8 cellular contexts compared by ENCODE assay signal in genomic region chr2:173027181-173028128, GRCh38. TPM values are rescaled to one million over a fixed set of nuclear protein-coding genes. Genes with fewer than 3 reads are reported as not detected.
A peak's percentile ranks its signal among the peaks of the same experiment; 100 is the strongest.
DNase-seq lines count a peak whose midpoint lies in the region; TF ChIP-seq lines count a peak whose summit lies in the region.

No MANE protein-coding gene starts in this region.

- peaks cover 2 to 6% of the 10 kb centered on the region in 2 experiments; a peak in 2 of 4 replicates for H3K4me1 ChIP-seq in SK-N-SH (ENCODE audit: control insufficient read depth in 1 of 2, insufficient read depth in 2 of 2, low read depth in 1 of 2, low read length in 1 of 2)
- H3K4me1 ChIP-seq in parathyroid adenoma: no peaks in the 10 kb centered on the region
- peaks cover 0 to 14% of the 10 kb centered on the region in 2 donors for H3K4me1 ChIP-seq in thyroid gland

- H2AFZ ChIP-seq in SK-N-SH (ENCODE audit: low read depth) (peak overlapping the region; percentile 73), parathyroid adenoma (peak overlapping the region; percentile 8)

- H3K4me3 ChIP-seq in AG09309 (ENCODE audit: control insufficient read depth, low read depth, low read length) (no peak overlapping the region), SK-N-SH (ENCODE audit: low read depth in 2 of 2, low read length in 1 of 2) (peak overlapping the region in 1 of 2 experiments; percentile 12; a peak in 1 of 4 replicates), parathyroid adenoma (ENCODE audit: low read depth, low read length) (no peak overlapping the region), thyroid gland (replicated peaks in 1 of 3) (no peak overlapping the region)

- TF ChIP-seq CTCF in AG09309 (IDR thresholded peaks at IDR 0.05; ENCODE audit: control insufficient read depth, insufficient read depth, low read depth, low read length, missing control alignments): peak; percentile 86
- peak; percentile 98 for TF ChIP-seq CTCF in SK-N-SH (IDR thresholded peaks at IDR 0.05)
- TF ChIP-seq CTCF in parathyroid adenoma (IDR thresholded peaks at IDR 0.05): peak; percentile 97
- TF ChIP-seq CTCF in thyroid gland (IDR thresholded peaks at IDR 0.05): peak; percentile 78 to 98 (median 93)

- H4K20me1 ChIP-seq in SK-N-SH (ENCODE audit: insufficient read depth): no peaks in the 10 kb centered on the region

- H3F3A ChIP-seq in SK-N-SH (replicated peaks; ENCODE audit: insufficient read depth): no peaks in the 10 kb centered on the region

- H3K4me2 ChIP-seq in SK-N-SH (no peak overlapping the region), parathyroid adenoma (ENCODE audit: low read length) (no peak overlapping the region)

- no peaks in the 10 kb centered on the region for H3K27me3 ChIP-seq in SK-N-SH (ENCODE audit: insufficient read depth)
- H3K27me3 ChIP-seq in parathyroid adenoma (ENCODE audit: control insufficient read depth, insufficient read depth, low read length): no peaks in the 10 kb centered on the region
- H3K27me3 ChIP-seq in thyroid gland: no peaks in the 10 kb centered on the region

- TF ChIP-seq RAD21 in SK-N-SH (IDR thresholded peaks at IDR 0.05; ENCODE audit: low read length): peak; percentile 98

- peak overlapping the region in 1 of 2 experiments; percentile 14; a peak in 2 of 4 replicates for H3K27ac ChIP-seq in SK-N-SH (ENCODE audit: low read depth in 2 of 2, low read length in 1 of 2)
- H3K27ac ChIP-seq in parathyroid adenoma: no peak overlapping the region
- H3K27ac ChIP-seq in thyroid gland: peak overlapping the region in 2 of 3 donors; percentile 41

- TF ChIP-seq POLR2A in thyroid gland (IDR thresholded peaks at IDR 0.05): no peak

- DNase-seq in AG09309 (ENCODE audit: low read depth): peak; percentile 59
- peak; percentile 46 for DNase-seq in GM19240 (ENCODE audit: insufficient read length, low spot score)
- peak; percentile 91 for DNase-seq in NAMALWA (ENCODE audit: low spot score)
- DNase-seq in SK-N-SH: peak; percentile 70
- DNase-seq in activated naive CD4-positive, alpha-beta T cell treated with anti-CD3 and anti-CD28 coated beads, Interleukin-2, amount 50 U/mL, for 16 hours: peak; percentile 72
- DNase-seq in head of caudate nucleus: peak; percentile 39 to 95 (median 86)
- peak; percentile 88 to 91 for DNase-seq in thyroid gland

- H3K79me2 ChIP-seq in SK-N-SH (ENCODE audit: insufficient read depth) (no peaks in the 10 kb centered on the region), parathyroid adenoma (no peaks in the 10 kb centered on the region)

- H3K9me3 ChIP-seq in SK-N-SH (no peaks in the 10 kb centered on the region), parathyroid adenoma (ENCODE audit: control insufficient read depth, low read length) (no peaks in the 10 kb centered on the region), thyroid gland (no peaks in the 10 kb centered on the region)

- H3K9me2 ChIP-seq in SK-N-SH: no peaks in the 10 kb centered on the region

- 37% methylated on average over 8 of the region's 8 CpGs for WGBS in SK-N-SH (ENCODE audit: low lambda C conversion rate)
- WGBS in thyroid gland, 2 donors: 26 to 27% methylated on average over 8 of the region's 8 CpGs

- no peak overlapping the region for H3K9ac ChIP-seq in SK-N-SH
- no peak overlapping the region for H3K9ac ChIP-seq in parathyroid adenoma

- no peak for TF ChIP-seq EP300 in SK-N-SH (IDR thresholded peaks at IDR 0.05; ENCODE audit: borderline replicate concordance in 1 of 2, low read depth in 1 of 2, low read length in 1 of 2)

- POLR2A ChIA-PET in SK-N-SH (lab: Yijun Ruan, JAX): no interaction called here

- CTCF ChIA-PET in SK-N-SH (lab: Yijun Ruan, JAX): interaction anchor here (0.6 to 6.2 kb wide), 85 partner anchors 8 to 1318 kb away, joined by 3 to 256 read pairs (median 4); no protein-coding TSS in a partner anchor

- H3K36me3 ChIP-seq in SK-N-SH (replicated peaks in 1 of 2; ENCODE audit: control insufficient read depth in 1 of 2, insufficient read depth in 2 of 2, low read length in 1 of 2) (peaks cover 0 to 3% of the 10 kb centered on the region in 2 experiments), parathyroid adenoma (ENCODE audit: control insufficient read depth, insufficient read depth, low read length) (no peaks in the 10 kb centered on the region), thyroid gland (no peaks in the 10 kb centered on the region)

- intact Hi-C loops in head of caudate nucleus (cut with DNase I): loop anchor here (5.0 kb wide), 1 partner anchor 185 kb away; no protein-coding TSS in a partner anchor
- intact Hi-C loops in thyroid gland (cut with DNase I): loop anchor here (5.0 to 10.0 kb wide), 2 partner anchors 185 to 223 kb away; no protein-coding TSS in a partner anchor

TF ChIP-seq in SK-N-SH, 30 proteins besides CTCF, POLR2A, EP300 and RAD21:
- TF ChIP-seq POLR2AphosphoS5 (IDR thresholded peaks at IDR 0.05; ENCODE audit: low read depth, low read length) (no peak), SMC3 (IDR thresholded peaks at IDR 0.05; ENCODE audit: low read depth, low read length) (peak; percentile 91), RCOR1 (IDR thresholded peaks at IDR 0.05; ENCODE audit: low read length) (peak; percentile 33; the same call in 1 of the 2 replicates), ELF1 (IDR thresholded peaks at IDR 0.05) (no peak), TAF1 (IDR thresholded peaks at IDR 0.05; ENCODE audit: borderline replicate concordance, low read depth, low read length) (no peak)
TF ChIP-seq in SK-N-SH: peak in this region for 2.

RNA-seq across cellular contexts. Expression of gene MAP3K20, which starts 48.2 kb away (rescaled TPM):
- polyA plus RNA-seq in SK-N-SH (2012; rRNA removed): 8.5 and 12.2 TPM in 2 replicates
- polyA plus RNA-seq in SK-N-SH (2012; cell fraction: cytosol; rRNA removed): 14.8 and 15.1 TPM in 2 replicates
- polyA plus RNA-seq in SK-N-SH (2012; cell fraction: nucleus; rRNA removed): 3.6 and 7.8 TPM in 2 replicates
- total RNA-seq in thyroid gland: 10 to 100 TPM; 24.1 to 34.5 (median 25.6) TPM
